Comparison of ENCODE assay signal across 1 cellular context in the genomic region with DNA sequence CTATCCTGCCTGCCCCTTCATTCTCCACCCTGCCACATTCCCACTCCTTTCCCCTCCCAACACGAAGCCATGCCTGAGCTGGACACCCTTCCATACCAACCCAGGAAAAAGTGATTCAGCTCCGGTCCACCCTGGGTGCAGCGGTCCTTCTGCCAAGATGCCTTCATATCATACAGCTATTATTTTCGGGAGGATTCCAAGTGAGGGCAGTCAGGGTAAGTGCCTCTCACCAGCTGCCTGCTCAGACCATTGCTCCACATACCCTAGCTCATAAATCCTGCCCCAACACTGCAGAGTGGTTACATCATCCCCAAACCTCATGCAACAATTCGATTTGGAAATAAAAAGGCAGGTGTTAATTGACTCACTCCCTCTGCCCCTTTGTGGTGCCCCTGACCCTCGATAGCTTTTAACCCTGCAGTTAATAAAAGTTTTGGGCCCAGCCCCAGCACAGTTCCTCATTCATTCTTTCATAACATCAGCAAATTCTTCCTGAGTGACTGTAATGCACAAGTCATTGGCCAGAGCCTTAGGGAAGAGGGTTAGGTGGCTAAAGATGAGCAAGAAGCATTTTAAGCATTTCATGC.
TF ChIP-seq lines count a peak whose summit lies in the region.

No MANE protein-coding gene starts in this region.

TF ChIP-seq in GM23338, 12 proteins besides CTCF, POLR2A, EP300 and RAD21 (continued from another document):
- TF ChIP-seq, protein P1, sequence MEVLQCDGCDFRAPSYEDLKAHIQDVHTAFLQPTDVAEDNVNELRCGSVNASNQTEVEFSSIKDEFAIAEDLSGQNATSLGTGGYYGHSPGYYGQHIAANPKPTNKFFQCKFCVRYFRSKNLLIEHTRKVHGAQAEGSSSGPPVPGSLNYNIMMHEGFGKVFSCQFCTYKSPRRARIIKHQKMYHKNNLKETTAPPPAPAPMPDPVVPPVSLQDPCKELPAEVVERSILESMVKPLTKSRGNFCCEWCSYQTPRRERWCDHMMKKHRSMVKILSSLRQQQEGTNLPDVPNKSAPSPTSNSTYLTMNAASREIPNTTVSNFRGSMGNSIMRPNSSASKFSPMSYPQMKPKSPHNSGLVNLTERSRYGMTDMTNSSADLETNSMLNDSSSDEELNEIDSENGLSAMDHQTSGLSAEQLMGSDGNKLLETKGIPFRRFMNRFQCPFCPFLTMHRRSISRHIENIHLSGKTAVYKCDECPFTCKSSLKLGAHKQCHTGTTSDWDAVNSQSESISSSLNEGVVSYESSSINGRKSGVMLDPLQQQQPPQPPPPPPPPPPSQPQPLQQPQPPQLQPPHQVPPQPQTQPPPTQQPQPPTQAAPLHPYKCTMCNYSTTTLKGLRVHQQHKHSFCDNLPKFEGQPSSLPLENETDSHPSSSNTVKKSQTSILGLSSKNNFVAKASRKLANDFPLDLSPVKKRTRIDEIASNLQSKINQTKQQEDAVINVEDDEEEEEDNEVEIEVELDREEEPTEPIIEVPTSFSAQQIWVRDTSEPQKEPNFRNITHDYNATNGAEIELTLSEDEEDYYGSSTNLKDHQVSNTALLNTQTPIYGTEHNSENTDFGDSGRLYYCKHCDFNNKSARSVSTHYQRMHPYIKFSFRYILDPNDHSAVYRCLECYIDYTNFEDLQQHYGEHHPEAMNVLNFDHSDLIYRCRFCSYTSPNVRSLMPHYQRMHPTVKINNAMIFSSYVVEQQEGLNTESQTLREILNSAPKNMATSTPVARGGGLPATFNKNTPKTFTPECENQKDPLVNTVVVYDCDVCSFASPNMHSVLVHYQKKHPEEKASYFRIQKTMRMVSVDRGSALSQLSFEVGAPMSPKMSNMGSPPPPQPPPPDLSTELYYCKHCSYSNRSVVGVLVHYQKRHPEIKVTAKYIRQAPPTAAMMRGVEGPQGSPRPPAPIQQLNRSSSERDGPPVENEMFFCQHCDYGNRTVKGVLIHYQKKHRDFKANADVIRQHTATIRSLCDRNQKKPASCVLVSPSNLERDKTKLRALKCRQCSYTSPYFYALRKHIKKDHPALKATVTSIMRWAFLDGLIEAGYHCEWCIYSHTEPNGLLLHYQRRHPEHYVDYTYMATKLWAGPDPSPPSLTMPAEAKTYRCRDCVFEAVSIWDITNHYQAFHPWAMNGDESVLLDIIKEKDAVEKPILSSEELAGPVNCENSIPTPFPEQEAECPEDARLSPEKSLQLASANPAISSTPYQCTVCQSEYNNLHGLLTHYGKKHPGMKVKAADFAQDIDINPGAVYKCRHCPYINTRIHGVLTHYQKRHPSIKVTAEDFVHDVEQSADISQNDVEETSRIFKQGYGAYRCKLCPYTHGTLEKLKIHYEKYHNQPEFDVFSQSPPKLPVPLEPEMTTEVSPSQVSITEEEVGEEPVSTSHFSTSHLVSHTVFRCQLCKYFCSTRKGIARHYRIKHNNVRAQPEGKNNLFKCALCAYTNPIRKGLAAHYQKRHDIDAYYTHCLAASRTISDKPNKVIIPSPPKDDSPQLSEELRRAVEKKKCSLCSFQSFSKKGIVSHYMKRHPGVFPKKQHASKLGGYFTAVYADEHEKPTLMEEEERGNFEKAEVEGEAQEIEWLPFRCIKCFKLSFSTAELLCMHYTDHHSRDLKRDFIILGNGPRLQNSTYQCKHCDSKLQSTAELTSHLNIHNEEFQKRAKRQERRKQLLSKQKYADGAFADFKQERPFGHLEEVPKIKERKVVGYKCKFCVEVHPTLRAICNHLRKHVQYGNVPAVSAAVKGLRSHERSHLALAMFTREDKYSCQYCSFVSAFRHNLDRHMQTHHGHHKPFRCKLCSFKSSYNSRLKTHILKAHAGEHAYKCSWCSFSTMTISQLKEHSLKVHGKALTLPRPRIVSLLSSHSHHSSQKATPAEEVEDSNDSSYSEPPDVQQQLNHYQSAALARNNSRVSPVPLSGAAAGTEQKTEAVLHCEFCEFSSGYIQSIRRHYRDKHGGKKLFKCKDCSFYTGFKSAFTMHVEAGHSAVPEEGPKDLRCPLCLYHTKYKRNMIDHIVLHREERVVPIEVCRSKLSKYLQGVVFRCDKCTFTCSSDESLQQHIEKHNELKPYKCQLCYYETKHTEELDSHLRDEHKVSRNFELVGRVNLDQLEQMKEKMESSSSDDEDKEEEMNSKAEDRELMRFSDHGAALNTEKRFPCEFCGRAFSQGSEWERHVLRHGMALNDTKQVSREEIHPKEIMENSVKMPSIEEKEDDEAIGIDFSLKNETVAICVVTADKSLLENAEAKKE (CRISPR knock-in tag; IDR thresholded peaks at IDR 0.05): no peak
- no peak for TF ChIP-seq EZH2phosphoT487 (IDR thresholded peaks at IDR 0.05; ENCODE audit: unreplicated experiment)
- no peak for TF ChIP-seq EZH2 (IDR thresholded peaks at IDR 0.05; ENCODE audit: low read depth, unreplicated experiment)
- TF ChIP-seq, protein P2, sequence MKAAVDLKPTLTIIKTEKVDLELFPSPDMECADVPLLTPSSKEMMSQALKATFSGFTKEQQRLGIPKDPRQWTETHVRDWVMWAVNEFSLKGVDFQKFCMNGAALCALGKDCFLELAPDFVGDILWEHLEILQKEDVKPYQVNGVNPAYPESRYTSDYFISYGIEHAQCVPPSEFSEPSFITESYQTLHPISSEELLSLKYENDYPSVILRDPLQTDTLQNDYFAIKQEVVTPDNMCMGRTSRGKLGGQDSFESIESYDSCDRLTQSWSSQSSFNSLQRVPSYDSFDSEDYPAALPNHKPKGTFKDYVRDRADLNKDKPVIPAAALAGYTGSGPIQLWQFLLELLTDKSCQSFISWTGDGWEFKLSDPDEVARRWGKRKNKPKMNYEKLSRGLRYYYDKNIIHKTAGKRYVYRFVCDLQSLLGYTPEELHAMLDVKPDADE (IDR thresholded peaks at IDR 0.05): no peak
- no peak for TF ChIP-seq ZNF331 (CRISPR knock-in tag; IDR thresholded peaks at IDR 0.05; ENCODE audit: low read depth)
- TF ChIP-seq CREB1 (CRISPR knock-in tag; IDR thresholded peaks at IDR 0.05; ENCODE audit: low read depth): no peak
